Comparison of ENCODE assay signal across 6 cellular contexts in the genomic region with DNA sequence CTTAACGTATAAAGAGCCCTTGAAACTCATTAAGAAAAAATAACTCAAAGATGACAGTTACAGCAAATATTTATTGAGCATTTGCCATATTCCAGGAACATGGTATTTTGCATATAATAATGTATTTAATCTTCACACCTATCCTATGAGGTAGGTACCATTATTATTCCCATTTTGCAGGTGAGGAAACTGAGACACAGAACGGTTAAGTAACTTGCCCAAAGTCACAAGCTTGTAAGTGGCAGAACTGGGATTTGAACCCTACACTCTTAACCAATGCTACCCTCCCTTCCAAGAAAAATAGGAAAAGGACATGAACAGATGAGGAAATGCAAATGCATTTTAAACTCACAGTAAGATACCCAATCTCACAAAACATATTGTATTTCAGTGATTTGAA.
"Had no signal": no experiment of that assay in that cellular context is flagged by ENCODE, and none has a peak within 500 bp of the region (broad histone marks: within the 10 kb centered on the region; RNA-seq: fewer than 3 reads in every experiment).

No MANE protein-coding gene starts in this region.

- FAIRE-seq: HTR-8/SVneo had no signal

- H3K27ac ChIP-seq: HL-60 had no signal

- H3K4me3 Mint-ChIP-seq: IgD-negative memory B cell had no signal

- DNase-seq: IMR-90, KBM-7, KG1 had no signal

- H3K27me3 Mint-ChIP-seq: IgD-negative memory B cell had no signal

- H3K27ac Mint-ChIP-seq: IgD-negative memory B cell had no signal
